29 cellular contexts compared by ENCODE assay signal in the genomic region with DNA sequence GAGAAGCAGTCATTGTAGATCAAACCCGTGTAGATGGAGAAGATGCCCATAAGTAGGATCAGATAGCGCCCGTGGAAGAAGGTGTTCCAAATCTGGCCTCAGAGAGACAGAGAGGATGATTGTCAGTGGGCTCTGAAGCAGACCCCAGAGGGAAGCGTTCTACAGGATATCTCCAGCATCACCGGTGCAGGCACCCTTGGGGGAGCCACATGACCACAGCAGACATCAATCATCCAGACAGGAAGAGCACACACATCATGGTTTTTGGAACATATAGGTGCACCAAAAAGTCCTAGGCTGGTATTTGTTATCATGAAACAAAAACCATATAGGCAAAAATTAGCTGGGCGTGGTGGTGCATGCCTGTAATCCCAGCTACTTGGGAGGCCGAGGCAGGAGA. TPM values are rescaled to one million over a fixed set of nuclear protein-coding genes. Genes with fewer than 3 reads are reported as not detected.
"Had no signal": no experiment of that assay in that cellular context is flagged by ENCODE, and none has a peak within 500 bp of the region (broad histone marks: within the 10 kb centered on the region; RNA-seq: fewer than 3 reads in every experiment).

No MANE protein-coding gene starts in this region.

- FAIRE-seq: astrocyte, TTC549, urothelium cell line had no signal

- DNase-seq: activated CD4-positive, alpha-beta T cell treated with anti-CD3 and anti-CD28 coated beads, Interleukin-2, amount 50 U/mL, for 48 hours; activated CD4-positive, CD25-positive, alpha-beta regulatory T cell treated with anti-CD3 and anti-CD28 coated beads, Interleukin-2, amount 50 U/mL, for 72 hours; activated naive CD4-positive, alpha-beta T cell treated with anti-CD3 and anti-CD28 coated beads, Interleukin-2, amount 50 U/mL, for 16 hours; activated T-cell treated with anti-CD3 and anti-CD28 coated beads, Interleukin-2, amount 50 U/mL, for 24 hours; central memory CD4-positive, alpha-beta T cell; dermis blood vessel endothelial cell; effector CD8-positive, alpha-beta T cell; foreskin keratinocyte; hippocampal formation; kidney glomerular epithelial cell; left ventricle myocardium inferior; mammary epithelial cell; midbrain; right cardiac atrium; stimulated activated CD4-positive, alpha-beta T cell treated with anti-CD3 and anti-CD28 coated beads, Interleukin-12 subunit alpha, Interleukin-12 subunit beta, amount 100 ng/mL, for 4 hours; stimulated activated CD4-positive, alpha-beta T cell treated with anti-CD3 and anti-CD28 coated beads, Interleukin-4, amount 100 ng/mL, for 4 hours; transverse colon; WERI-Rb-1 had no signal

- H3K9me3 Mint-ChIP-seq: activated T-cell treated with anti-CD3 and anti-CD28 coated beads, Interleukin-2, amount 50 U/mL, for 24 hours; activated T-helper 2 cell treated with anti-CD3 and anti-CD28 coated beads, Interferon-gamma antibody, Interleukin-2, Interleukin-4, amounts not matched to agents 10 μg/mL and 5 μg/mL and 100 μg/mL, durations not matched to agents 14 hours and 24 hours and 36 hours; natural killer cell treated with Interleukin-12 subunit alpha and Interleukin-12 subunit beta and Interleukin-15 and Interleukin-18, amount 100 ng/mL, for 72 hours had no signal

- H3K36me3 Mint-ChIP-seq: natural killer cell treated with Interleukin-12 subunit alpha and Interleukin-12 subunit beta and Interleukin-15 and Interleukin-18, amount 100 ng/mL, for 72 hours had no signal

- H3K27ac ChIP-seq: foreskin keratinocyte, left ventricle myocardium inferior, parathyroid adenoma, transverse colon, WERI-Rb-1 had no signal

- H3K27me3 Mint-ChIP-seq: activated T-cell treated with anti-CD3 and anti-CD28 coated beads, Interleukin-2, amount 50 U/mL, for 24 hours had no signal

- H3K4me3 ChIP-seq: left ventricle myocardium inferior, transverse colon had no signal

- H2AFZ ChIP-seq: parathyroid adenoma had no signal

- H3K4me1 ChIP-seq: foreskin keratinocyte, left ventricle myocardium inferior, transverse colon had no signal

- H3K36me3 ChIP-seq: left ventricle myocardium inferior, transverse colon, WERI-Rb-1 had no signal

- H3K79me2 ChIP-seq: parathyroid adenoma had no signal

- H3K27ac Mint-ChIP-seq: activated T-cell treated with anti-CD3 and anti-CD28 coated beads, Interleukin-2, amount 50 U/mL, for 24 hours; activated T-helper 2 cell treated with anti-CD3 and anti-CD28 coated beads, Interferon-gamma antibody, Interleukin-2, Interleukin-4, amounts not matched to agents 10 μg/mL and 5 μg/mL and 100 μg/mL, durations not matched to agents 14 hours and 24 hours and 36 hours had no signal

- H3K9me3 ChIP-seq: left ventricle myocardium inferior, transverse colon had no signal

- H3K4me3 Mint-ChIP-seq: activated T-cell treated with anti-CD3 and anti-CD28 coated beads, Interleukin-2, amount 50 U/mL, for 24 hours; natural killer cell treated with Interleukin-12 subunit alpha and Interleukin-12 subunit beta and Interleukin-15 and Interleukin-18, amount 100 ng/mL, for 72 hours had no signal

- ATAC-seq: foreskin keratinocyte, right cardiac atrium, SK-N-SH treated with all-trans-retinoic acid at 6 μM for 48 hours had no signal

- H3K9ac ChIP-seq: parathyroid adenoma had no signal

- H3K27me3 ChIP-seq: foreskin keratinocyte, transverse colon had no signal

RNA-seq across cellular contexts. Expression of gene SVOPL, which starts 44.0 kb away (rescaled TPM):
- total RNA-seq: activated T-helper 2 cell treated with anti-CD3 and anti-CD28 coated beads, Interferon-gamma antibody, Interleukin-2, Interleukin-4, amounts not matched to agents 10 μg/mL and 5 μg/mL and 100 μg/mL, durations not matched to agents 14 hours and 24 hours and 36 hours; dermis blood vessel endothelial cell; foreskin keratinocyte; left ventricle myocardium inferior; natural killer cell treated with Interleukin-12 subunit alpha and Interleukin-12 subunit beta and Interleukin-15 and Interleukin-18, amount 100 ng/mL, for 72 hours; pulmonary artery endothelial cell; right cardiac atrium; skeletal muscle tissue had no signal
- polyA plus RNA-seq: foreskin keratinocyte, mammary epithelial cell, right cardiac atrium had no signal

RNA-seq across cellular contexts. Expression of gene TMEM213, which starts 52.6 kb away (rescaled TPM):
- total RNA-seq: activated T-helper 2 cell treated with anti-CD3 and anti-CD28 coated beads, Interferon-gamma antibody, Interleukin-2, Interleukin-4, amounts not matched to agents 10 μg/mL and 5 μg/mL and 100 μg/mL, durations not matched to agents 14 hours and 24 hours and 36 hours; astrocyte; dermis blood vessel endothelial cell; foreskin keratinocyte; left ventricle myocardium inferior; mammary epithelial cell; natural killer cell treated with Interleukin-12 subunit alpha and Interleukin-12 subunit beta and Interleukin-15 and Interleukin-18, amount 100 ng/mL, for 72 hours; pulmonary artery endothelial cell; right cardiac atrium; skeletal muscle tissue; temporal lobe; transverse colon had no signal
- polyA plus RNA-seq: esophagus, foreskin keratinocyte, mammary epithelial cell, right cardiac atrium had no signal

RNA-seq across cellular contexts. Expression of gene ATP6V0A4, which starts 52.8 kb away (rescaled TPM):
- total RNA-seq: activated T-helper 2 cell treated with anti-CD3 and anti-CD28 coated beads, Interferon-gamma antibody, Interleukin-2, Interleukin-4, amounts not matched to agents 10 μg/mL and 5 μg/mL and 100 μg/mL, durations not matched to agents 14 hours and 24 hours and 36 hours; dermis blood vessel endothelial cell; left ventricle myocardium inferior; right cardiac atrium; skeletal muscle tissue; transverse colon had no signal
- polyA plus RNA-seq: right cardiac atrium had no signal
